In the genomic region with DNA sequence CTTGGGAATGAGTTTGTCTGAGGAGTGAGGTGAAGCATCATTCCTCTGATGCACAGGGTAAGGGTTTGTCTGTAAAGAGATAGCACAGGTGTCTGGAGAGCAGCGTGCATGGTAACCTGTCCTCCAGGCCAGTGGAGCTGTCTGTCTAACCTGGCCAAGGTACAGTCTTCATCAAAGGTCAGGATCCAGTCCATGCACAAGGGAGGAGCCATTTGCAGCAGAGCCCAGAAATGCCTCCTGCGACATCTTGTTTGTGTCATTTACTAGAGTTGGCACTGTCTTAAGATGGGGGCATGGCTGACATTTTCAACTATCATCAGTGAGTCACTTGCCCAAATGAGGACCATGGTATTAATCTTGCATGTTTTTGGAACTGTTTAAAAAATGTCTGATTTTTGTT, we compare ENCODE assay signal across 16 cellular contexts.
A peak's percentile ranks its signal among the peaks of the same experiment; 100 is the strongest.
DNase-seq lines count a peak whose midpoint lies in the region; ATAC-seq, FAIRE-seq and TF ChIP-seq lines count a peak whose summit lies in the region.
"Had no signal": no experiment of that assay in that cellular context is flagged by ENCODE, and none has a peak within 500 bp of the region (broad histone marks: within the 10 kb centered on the region; RNA-seq: fewer than 3 reads in every experiment).

No MANE protein-coding gene starts in this region.

- DNase-seq in activated CD4-positive, alpha-beta T cell treated with anti-CD3 and anti-CD28 coated beads, Interleukin-2, amount 10 ng/mL, durations not matched to agents 24 days and 14 days: no peak
- no peak for DNase-seq in activated CD4-positive, alpha-beta T cell treated with anti-CD3 and anti-CD28 coated beads, Interleukin-2, amount 50 U/mL, for 4 hours
- DNase-seq in H54 (ENCODE audit: insufficient read length, low spot score) (no peak), iPS-NIHi11 (ENCODE audit: low spot score) (no peak), NCI-H510A (lab: John Stamatoyannopoulos, UW) (no peak)
- no peak for DNase-seq in stimulated activated effector memory CD8-positive, alpha-beta T cell treated with anti-CD3 and anti-CD28 coated beads, Interleukin-12 subunit alpha, Interleukin-12 subunit beta, amount 100 ng/mL, for 72 hours (ENCODE audit: low spot score in 2 of 2)
- DNase-seq: CD8-positive, alpha-beta T cell; KBM-7; NCI-H1092 treated with DMSO at 0.1 percent for 48 hours; NCI-H524 had no signal

- intact Hi-C loops in activated CD4-positive, alpha-beta T cell treated with anti-CD3 and anti-CD28 coated beads, Interleukin-2, amount 10 ng/mL, durations not matched to agents 24 days and 14 days (cut with micrococcal nuclease): loop anchor here (10.0 kb wide), 1 partner anchor 1498 kb away; no protein-coding TSS in a partner anchor

- H3K27me3 Mint-ChIP-seq in activated CD4-positive, alpha-beta T cell treated with anti-CD3 and anti-CD28 coated beads, Interleukin-2, amount 10 ng/mL, durations not matched to agents 24 days and 14 days: no peaks in the 10 kb centered on the region
- H3K27me3 Mint-ChIP-seq in activated T-helper 17 cell treated with anti-CD3 and anti-CD28 coated beads, Interleukin-2, amount 50 U/mL, for 72 hours: no peaks in the 10 kb centered on the region

- no peak for TF ChIP-seq POLR2A in H54 (IDR thresholded peaks at IDR 0.05; ENCODE audit: low read depth, low read length)

- H3K9me3 Mint-ChIP-seq in activated CD4-positive, alpha-beta T cell treated with anti-CD3 and anti-CD28 coated beads, Interleukin-2, amount 10 ng/mL, durations not matched to agents 24 days and 14 days: peaks cover 15% of the 10 kb centered on the region
- H3K9me3 Mint-ChIP-seq in activated T-helper 17 cell treated with anti-CD3 and anti-CD28 coated beads, Interleukin-2, amount 50 U/mL, for 72 hours: peaks cover 4% of the 10 kb centered on the region
- H3K9me3 Mint-ChIP-seq in stimulated activated effector memory CD8-positive, alpha-beta T cell treated with anti-CD3 and anti-CD28 coated beads, Interleukin-12 subunit alpha, Interleukin-12 subunit beta, amount 100 ng/mL, for 72 hours: no peaks in the 10 kb centered on the region
- H3K9me3 Mint-ChIP-seq: CD8-positive, alpha-beta T cell; GM23338 had no signal

- H3K4me1 Mint-ChIP-seq in activated CD4-positive, alpha-beta T cell treated with anti-CD3 and anti-CD28 coated beads, Interleukin-2, amount 10 ng/mL, durations not matched to agents 24 days and 14 days: peaks cover 41% of the 10 kb centered on the region
- H3K4me1 Mint-ChIP-seq in activated T-helper 17 cell treated with anti-CD3 and anti-CD28 coated beads, Interleukin-2, amount 50 U/mL, for 72 hours: peaks cover 26% of the 10 kb centered on the region
- peaks cover 37% of the 10 kb centered on the region for H3K4me1 Mint-ChIP-seq in stimulated activated effector memory CD8-positive, alpha-beta T cell treated with anti-CD3 and anti-CD28 coated beads, Interleukin-12 subunit alpha, Interleukin-12 subunit beta, amount 100 ng/mL, for 72 hours

- H3K4me3 Mint-ChIP-seq in activated CD4-positive, alpha-beta T cell treated with anti-CD3 and anti-CD28 coated beads, Interleukin-2, amount 10 ng/mL, durations not matched to agents 24 days and 14 days: no peak overlapping the region
- H3K4me3 Mint-ChIP-seq in activated T-helper 17 cell treated with anti-CD3 and anti-CD28 coated beads, Interleukin-2, amount 50 U/mL, for 72 hours: peak overlapping the region; percentile 56
- peak overlapping the region; percentile 39 for H3K4me3 Mint-ChIP-seq in stimulated activated effector memory CD8-positive, alpha-beta T cell treated with anti-CD3 and anti-CD28 coated beads, Interleukin-12 subunit alpha, Interleukin-12 subunit beta, amount 100 ng/mL, for 72 hours
- H3K4me3 Mint-ChIP-seq: CD8-positive, alpha-beta T cell; GM23338 had no signal

- no peak for ATAC-seq in activated T-helper 17 cell treated with anti-CD3 and anti-CD28 coated beads, Interleukin-2, amount 50 U/mL, for 72 hours (replicated peaks)
- peak; percentile 55 for ATAC-seq in stimulated activated effector memory CD8-positive, alpha-beta T cell treated with anti-CD3 and anti-CD28 coated beads, Interleukin-12 subunit alpha, Interleukin-12 subunit beta, amount 100 ng/mL, for 72 hours
- ATAC-seq: CD8-positive, alpha-beta T cell; GM23338; Panc1; Right ventricle myocardium inferior had no signal

- peak overlapping the region; percentile 12 for H3K27ac Mint-ChIP-seq in activated CD4-positive, alpha-beta T cell treated with anti-CD3 and anti-CD28 coated beads, Interleukin-2, amount 10 ng/mL, durations not matched to agents 24 days and 14 days
- H3K27ac Mint-ChIP-seq in activated T-helper 17 cell treated with anti-CD3 and anti-CD28 coated beads, Interleukin-2, amount 50 U/mL, for 72 hours: peak overlapping the region; percentile 75
- peak overlapping the region; percentile 80 for H3K27ac Mint-ChIP-seq in stimulated activated effector memory CD8-positive, alpha-beta T cell treated with anti-CD3 and anti-CD28 coated beads, Interleukin-12 subunit alpha, Interleukin-12 subunit beta, amount 100 ng/mL, for 72 hours
- H3K27ac Mint-ChIP-seq: GM23338 had no signal

- H3K36me3 Mint-ChIP-seq in activated CD4-positive, alpha-beta T cell treated with anti-CD3 and anti-CD28 coated beads, Interleukin-2, amount 10 ng/mL, durations not matched to agents 24 days and 14 days (ENCODE audit: low read depth): peaks cover 32% of the 10 kb centered on the region
- no peaks in the 10 kb centered on the region for H3K36me3 Mint-ChIP-seq in activated T-helper 17 cell treated with anti-CD3 and anti-CD28 coated beads, Interleukin-2, amount 50 U/mL, for 72 hours (ENCODE audit: low read depth)
- peaks cover 47% of the 10 kb centered on the region for H3K36me3 Mint-ChIP-seq in stimulated activated effector memory CD8-positive, alpha-beta T cell treated with anti-CD3 and anti-CD28 coated beads, Interleukin-12 subunit alpha, Interleukin-12 subunit beta, amount 100 ng/mL, for 72 hours
- H3K36me3 Mint-ChIP-seq: CD8-positive, alpha-beta T cell had no signal

- peak; percentile 72 for FAIRE-seq in H54 (lab: Jason Lieb, UNC)
- FAIRE-seq: A204.1, GM12892 had no signal

Comparison
In these comparisons a context has a peak if more than half of its experiments do, and no peak if none do; other contexts are left out.
1. H3K27ac Mint-ChIP-seq: peak in every context shown above with its lines; median percentile 80 in stimulated activated effector memory CD8-positive, alpha-beta T cell treated with anti-CD3 and anti-CD28 coated beads, Interleukin-12 subunit alpha, Interleukin-12 subunit beta, amount 100 ng/mL, for 72 hours; 75 in activated T-helper 17 cell treated with anti-CD3 and anti-CD28 coated beads, Interleukin-2, amount 50 U/mL, for 72 hours; 12 in activated CD4-positive, alpha-beta T cell treated with anti-CD3 and anti-CD28 coated beads, Interleukin-2, amount 10 ng/mL, durations not matched to agents 24 days and 14 days.